Comparison of ENCODE assay signal across 36 cellular contexts in the genomic region with DNA sequence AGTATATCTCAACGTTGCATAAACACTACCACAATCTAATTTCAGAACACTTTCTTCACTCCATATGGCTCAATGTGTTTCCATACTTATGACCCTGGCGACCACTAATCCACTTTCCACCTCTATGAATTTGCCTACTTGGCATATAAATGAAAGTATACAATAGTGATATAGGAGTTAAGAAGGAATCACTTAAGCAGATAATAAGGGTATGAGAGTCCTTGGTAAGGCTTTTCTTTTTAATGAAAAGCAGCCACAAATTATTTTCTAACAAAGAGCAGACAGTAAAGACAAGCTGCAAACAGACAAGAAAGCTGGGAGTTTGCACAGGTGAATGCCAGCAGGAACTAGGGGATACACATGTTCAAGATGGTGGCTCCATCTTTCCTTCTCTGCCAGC.
"Had no signal": no experiment of that assay in that cellular context is flagged by ENCODE, and none has a peak within 500 bp of the region (broad histone marks: within the 10 kb centered on the region; RNA-seq: fewer than 3 reads in every experiment).

No MANE protein-coding gene starts in this region.

- H3K4me3 ChIP-seq: adrenal gland, body of pancreas, colonic mucosa, dorsolateral prefrontal cortex, esophagus muscularis mucosa, gastrocnemius medialis, heart left ventricle had no signal

- H3K4me1 ChIP-seq: adrenal gland, body of pancreas, colonic mucosa, esophagus muscularis mucosa, foreskin keratinocyte, gastrocnemius medialis, heart left ventricle had no signal

- ATAC-seq: activated CD4-positive, alpha-beta T cell treated with anti-CD3 and anti-CD28 coated beads for 36 hours; activated CD8-positive, alpha-beta memory T cell treated with anti-CD3 and anti-CD28 coated beads, Interleukin-2, amount 10 ng/mL, durations not matched to agents 7 days and 5 days; activated CD8-positive, alpha-beta T cell treated with anti-CD3 and anti-CD28 coated beads, Interleukin-2, amount 10 ng/mL, durations not matched to agents 7 days and 5 days; activated naive CD8-positive, alpha-beta T cell treated with anti-CD3 and anti-CD28 coated beads, Interleukin-2, amount 50 U/mL, for 24 hours; body of pancreas; foreskin keratinocyte; gastrocnemius medialis; heart left ventricle had no signal

- H3K27ac Mint-ChIP-seq: activated CD4-positive, alpha-beta memory T cell treated with anti-CD3 and anti-CD28 coated beads for 36 hours; activated CD4-positive, alpha-beta T cell treated with anti-CD3 and anti-CD28 coated beads for 36 hours; activated CD4-positive, alpha-beta T cell treated with anti-CD3 and anti-CD28 coated beads, Interleukin-2, amount 10 ng/mL, durations not matched to agents 24 days and 14 days; activated CD8-positive, alpha-beta memory T cell treated with anti-CD3 and anti-CD28 coated beads, Interleukin-2, amount 10 ng/mL, durations not matched to agents 7 days and 5 days; activated CD8-positive, alpha-beta T cell treated with anti-CD3 and anti-CD28 coated beads, Interleukin-2, amount 10 ng/mL, durations not matched to agents 7 days and 5 days; activated naive CD4-positive, alpha-beta T cell treated with anti-CD3 and anti-CD28 coated beads for 36 hours; activated naive CD4-positive, alpha-beta T cell treated with anti-CD3 and anti-CD28 coated beads, Interleukin-2, amount 50 U/mL, for 24 hours; activated naive CD8-positive, alpha-beta T cell treated with anti-CD3 and anti-CD28 coated beads for 36 hours; activated naive CD8-positive, alpha-beta T cell treated with anti-CD3 and anti-CD28 coated beads, Interleukin-2, amount 50 U/mL, for 24 hours; activated T-helper 1 cell treated with anti-CD3 and anti-CD28 coated beads, Interleukin-12 subunit alpha, Interleukin-12 subunit beta, Interleukin-2, Interleukin-4 antibody, amounts not matched to agents 30 ng/mL and 10 ng/mL and 1 ng/mL, durations not matched to agents 14 hours and 24 hours and 36 hours; activated T-helper 2 cell treated with anti-CD3 and anti-CD28 coated beads, Interferon-gamma antibody, Interleukin-2, Interleukin-4, amounts not matched to agents 10 μg/mL and 5 μg/mL and 100 μg/mL, durations not matched to agents 14 hours and 24 hours and 36 hours; dendritic cell treated with granulocyte-macrophage colony-stimulating factor and Interleukin-4, amounts not matched to agents 40 ng/mL and 50 ng/mL, for 4 days; T-helper 2 cell treated with Interferon-gamma antibody and Interleukin-4, amounts not matched to agents 5 μg/mL and 100 μg/mL, for 36 hours had no signal

- H3K4me1 Mint-ChIP-seq: activated CD4-positive, alpha-beta T cell treated with anti-CD3 and anti-CD28 coated beads for 36 hours; activated CD4-positive, alpha-beta T cell treated with anti-CD3 and anti-CD28 coated beads, Interleukin-2, amount 10 ng/mL, durations not matched to agents 24 days and 14 days; activated CD8-positive, alpha-beta memory T cell treated with anti-CD3 and anti-CD28 coated beads, Interleukin-2, amount 10 ng/mL, durations not matched to agents 7 days and 5 days; activated naive CD4-positive, alpha-beta T cell treated with anti-CD3 and anti-CD28 coated beads, Interleukin-2, amount 50 U/mL, for 24 hours; activated naive CD8-positive, alpha-beta T cell treated with anti-CD3 and anti-CD28 coated beads for 36 hours; activated naive CD8-positive, alpha-beta T cell treated with anti-CD3 and anti-CD28 coated beads, Interleukin-2, amount 50 U/mL, for 24 hours had no signal

- H3K9me3 Mint-ChIP-seq: activated naive CD4-positive, alpha-beta T cell treated with anti-CD3 and anti-CD28 coated beads, Interleukin-2, amount 50 U/mL, for 24 hours had no signal

- H3K27ac ChIP-seq: adrenal gland, body of pancreas, colonic mucosa, dorsolateral prefrontal cortex, esophagus muscularis mucosa, foreskin keratinocyte, gastrocnemius medialis, heart left ventricle had no signal

- H3K27me3 Mint-ChIP-seq: activated CD4-positive, alpha-beta memory T cell treated with anti-CD3 and anti-CD28 coated beads for 36 hours; activated CD4-positive, alpha-beta T cell treated with anti-CD3 and anti-CD28 coated beads for 36 hours; activated CD4-positive, alpha-beta T cell treated with anti-CD3 and anti-CD28 coated beads, Interleukin-2, amount 10 ng/mL, durations not matched to agents 24 days and 14 days; activated CD8-positive, alpha-beta memory T cell treated with anti-CD3 and anti-CD28 coated beads, Interleukin-2, amount 10 ng/mL, durations not matched to agents 7 days and 5 days; activated naive CD4-positive, alpha-beta T cell treated with anti-CD3 and anti-CD28 coated beads, Interleukin-2, amount 50 U/mL, for 24 hours; activated naive CD8-positive, alpha-beta T cell treated with anti-CD3 and anti-CD28 coated beads for 36 hours; activated naive CD8-positive, alpha-beta T cell treated with anti-CD3 and anti-CD28 coated beads, Interleukin-2, amount 50 U/mL, for 24 hours; dendritic cell treated with granulocyte-macrophage colony-stimulating factor and Interleukin-4, amounts not matched to agents 40 ng/mL and 50 ng/mL, for 4 days had no signal

- DNase-seq: activated CD4-positive, alpha-beta memory T cell treated with anti-CD3 and anti-CD28 coated beads for 36 hours; activated CD4-positive, alpha-beta T cell treated with anti-CD3 and anti-CD28 coated beads for 36 hours; activated CD4-positive, alpha-beta T cell treated with anti-CD3 and anti-CD28 coated beads, Interleukin-2, amount 10 ng/mL, durations not matched to agents 24 days and 14 days; activated CD4-positive, CD25-positive, alpha-beta regulatory T cell; activated CD4-positive, CD25-positive, alpha-beta regulatory T cell treated with anti-CD3 and anti-CD28 coated beads, Interleukin-2, amount 50 U/mL, for 72 hours; activated CD8-positive, alpha-beta memory T cell treated with anti-CD3 and anti-CD28 coated beads, Interleukin-2, amount 10 ng/mL, durations not matched to agents 7 days and 5 days; activated CD8-positive, alpha-beta memory T cell treated with anti-CD3 and anti-CD28 coated beads, Interleukin-2, amount 50 U/mL, for 4 hours; activated CD8-positive, alpha-beta T cell treated with anti-CD3 and anti-CD28 coated beads, Interleukin-2, amount 10 ng/mL, durations not matched to agents 7 days and 5 days; activated effector memory CD4-positive, alpha-beta T cell treated with anti-CD3 and anti-CD28 coated beads, Interleukin-2, amount 50 U/mL, for 16 hours; activated naive CD4-positive, alpha-beta T cell treated with anti-CD3 and anti-CD28 coated beads for 36 hours; activated naive CD8-positive, alpha-beta T cell treated with anti-CD3 and anti-CD28 coated beads for 36 hours; activated naive CD8-positive, alpha-beta T cell treated with anti-CD3 and anti-CD28 coated beads, Interleukin-2, amount 50 U/mL, for 24 hours; activated T-cell treated with anti-CD3 and anti-CD28 coated beads, Interleukin-2, amount 50 U/mL, for 1 hour; activated T-cell treated with anti-CD3 and anti-CD28 coated beads, Interleukin-2, amount 50 U/mL, for 48 hours; adrenal gland; amygdala; aorta; body of pancreas; central memory CD4-positive, alpha-beta T cell; cerebellar nuclear complex; colonic mucosa; dorsolateral prefrontal cortex; effector memory CD4-positive, alpha-beta T cell; erythroblast; foreskin keratinocyte; gastrocnemius medialis; glutamatergic neuron; heart left ventricle; hypothalamus; T1000 had no signal

- H3K36me3 ChIP-seq: adrenal gland, colonic mucosa, esophagus muscularis mucosa, gastrocnemius medialis, heart left ventricle had no signal

- H3K36me3 Mint-ChIP-seq: activated CD8-positive, alpha-beta memory T cell treated with anti-CD3 and anti-CD28 coated beads, Interleukin-2, amount 10 ng/mL, durations not matched to agents 7 days and 5 days; activated naive CD4-positive, alpha-beta T cell treated with anti-CD3 and anti-CD28 coated beads, Interleukin-2, amount 50 U/mL, for 24 hours; activated naive CD8-positive, alpha-beta T cell treated with anti-CD3 and anti-CD28 coated beads for 36 hours had no signal

- H3K9me3 ChIP-seq: adrenal gland, colonic mucosa, gastrocnemius medialis had no signal

- H3K27me3 ChIP-seq: adrenal gland, body of pancreas, colonic mucosa, dorsolateral prefrontal cortex, esophagus muscularis mucosa, foreskin keratinocyte, gastrocnemius medialis, heart left ventricle had no signal

- H3K4me3 Mint-ChIP-seq: activated CD4-positive, alpha-beta memory T cell treated with anti-CD3 and anti-CD28 coated beads for 36 hours; activated CD4-positive, alpha-beta T cell treated with anti-CD3 and anti-CD28 coated beads for 36 hours; activated CD4-positive, alpha-beta T cell treated with anti-CD3 and anti-CD28 coated beads, Interleukin-2, amount 10 ng/mL, durations not matched to agents 24 days and 14 days; activated CD8-positive, alpha-beta memory T cell treated with anti-CD3 and anti-CD28 coated beads, Interleukin-2, amount 10 ng/mL, durations not matched to agents 7 days and 5 days; activated CD8-positive, alpha-beta T cell treated with anti-CD3 and anti-CD28 coated beads, Interleukin-2, amount 10 ng/mL, durations not matched to agents 7 days and 5 days; activated naive CD4-positive, alpha-beta T cell treated with anti-CD3 and anti-CD28 coated beads for 36 hours; activated naive CD4-positive, alpha-beta T cell treated with anti-CD3 and anti-CD28 coated beads, Interleukin-2, amount 50 U/mL, for 24 hours; activated naive CD8-positive, alpha-beta T cell treated with anti-CD3 and anti-CD28 coated beads for 36 hours; activated naive CD8-positive, alpha-beta T cell treated with anti-CD3 and anti-CD28 coated beads, Interleukin-2, amount 50 U/mL, for 24 hours; activated T-helper 1 cell treated with anti-CD3 and anti-CD28 coated beads, Interleukin-12 subunit alpha, Interleukin-12 subunit beta, Interleukin-2, Interleukin-4 antibody, amounts not matched to agents 30 ng/mL and 10 ng/mL and 1 ng/mL, durations not matched to agents 14 hours and 24 hours and 36 hours; dendritic cell treated with granulocyte-macrophage colony-stimulating factor and Interleukin-4, amounts not matched to agents 40 ng/mL and 50 ng/mL, for 4 days; T-helper 2 cell treated with Interferon-gamma antibody and Interleukin-4, amounts not matched to agents 5 μg/mL and 100 μg/mL, for 36 hours had no signal
